Comparison of ENCODE assay signal across 22 cellular contexts in the genomic region with DNA sequence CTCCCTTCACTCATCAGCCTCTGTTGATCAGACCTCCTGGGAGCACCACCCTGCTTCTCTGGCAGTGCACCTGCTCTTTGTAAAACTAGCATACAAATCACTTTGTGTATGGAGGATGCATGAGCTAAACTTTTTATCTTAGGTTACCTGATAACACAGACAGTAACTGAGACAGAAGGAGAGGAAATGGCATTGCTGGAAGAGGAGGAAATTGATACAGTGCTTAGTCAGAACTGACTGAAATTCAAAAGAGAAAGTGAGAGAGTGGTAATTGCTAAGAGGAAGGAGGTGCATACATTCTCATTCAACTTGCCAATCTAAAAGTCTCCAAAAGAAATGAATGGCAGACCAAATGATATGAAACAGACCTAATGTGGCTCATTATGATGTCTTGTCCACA.
DNase-seq lines count a peak whose midpoint lies in the region; ATAC-seq and TF ChIP-seq lines count a peak whose summit lies in the region.
"Had no signal": no experiment of that assay in that cellular context is flagged by ENCODE, and none has a peak within 500 bp of the region (broad histone marks: within the 10 kb centered on the region; RNA-seq: fewer than 3 reads in every experiment).

No MANE protein-coding gene starts in this region.

- TF ChIP-seq POLR2A in testis (IDR thresholded peaks at IDR 0.05) = no peak

- TF ChIP-seq CTCF in testis (IDR thresholded peaks at IDR 0.05) = no peak

- no peak overlapping the region for H3K4me3 ChIP-seq in testis
- H3K4me3 ChIP-seq: thyroid gland had no signal

- no peak overlapping the region for H3K4me3 Mint-ChIP-seq in activated T-cell treated with anti-CD3 and anti-CD28 coated beads, Interleukin-2, amount 50 U/mL, for 24 hours
- no peak overlapping the region for H3K4me3 Mint-ChIP-seq in activated T-helper 17 cell treated with anti-CD3 and anti-CD28 coated beads, Interleukin-2, amount 50 U/mL, for 72 hours
- H3K4me3 Mint-ChIP-seq in stimulated activated naive B cell treated with anti-CD40 and anti-IgM and Interleukin-4, amounts not matched to agents 10 μg/mL and 1 μg/mL and 100 μg/mL, for 72 hours = no peak overlapping the region
- H3K4me3 Mint-ChIP-seq: CD14-positive monocyte, nephron progenitor cell had no signal

- H3K27me3 ChIP-seq in testis = no peaks in the 10 kb centered on the region
- H3K27me3 ChIP-seq: brain microvascular endothelial cell, thyroid gland had no signal

- peaks cover 26% of the 10 kb centered on the region for H3K27me3 Mint-ChIP-seq in activated T-cell treated with anti-CD3 and anti-CD28 coated beads, Interleukin-2, amount 50 U/mL, for 24 hours
- H3K27me3 Mint-ChIP-seq in activated T-helper 17 cell treated with anti-CD3 and anti-CD28 coated beads, Interleukin-2, amount 50 U/mL, for 72 hours = peaks cover 35% of the 10 kb centered on the region
- H3K27me3 Mint-ChIP-seq in stimulated activated naive B cell treated with anti-CD40 and anti-IgM and Interleukin-4, amounts not matched to agents 10 μg/mL and 1 μg/mL and 100 μg/mL, for 72 hours = peaks cover 5 to 14% of the 10 kb centered on the region in 2 donors

- intact Hi-C loops in testis (cut with DNase I; ENCODE audit: low total_unique reads) = no loop called here
- intact Hi-C loops in Right ventricle myocardium superior (cut with DNase I) = no loop called here

- ATAC-seq in HG03097 (IDR thresholded peaks at IDR 0.05; ENCODE audit: low FRiP score, unreplicated experiment) = peak; percentile 93
- peak; percentile 60 for ATAC-seq in activated T-helper 17 cell treated with anti-CD3 and anti-CD28 coated beads, Interleukin-2, amount 50 U/mL, for 72 hours (replicated peaks)
- ATAC-seq in stimulated activated naive B cell treated with anti-CD40 and anti-IgM and Interleukin-4, amounts not matched to agents 10 μg/mL and 1 μg/mL and 100 μg/mL, for 72 hours (replicated peaks) = peak; percentile 34 to 61
- no peak for ATAC-seq in Right ventricle myocardium superior (ENCODE audit: poor library complexity)
- ATAC-seq: left lobe of liver, sciatic nerve had no signal

- DNase-seq in activated T-cell treated with anti-CD3 and anti-CD28 coated beads, Interleukin-2, amount 50 U/mL, for 24 hours = no peak
- DNase-seq in activated T-cell treated with anti-CD3 and anti-CD28 coated beads, Interleukin-2, amount 50 U/mL, for 1 hour = no peak
- DNase-seq in stimulated activated naive B cell treated with anti-CD40 and anti-IgM and Interleukin-4, amounts not matched to agents 10 μg/mL and 1 μg/mL and 100 μg/mL, for 72 hours = no peak
- no peak for DNase-seq in testis
- no peak for DNase-seq in Right ventricle myocardium superior
- no peak for DNase-seq in NCI-H187 treated with DMSO at 0.1 percent for 48 hours (lab: John Stamatoyannopoulos, UW)
- DNase-seq: activated CD4-positive, alpha-beta T cell treated with anti-CD3 and anti-CD28 coated beads for 48 hours; brain microvascular endothelial cell; glutamatergic neuron; H7; midbrain; NCI-H1417; NCI-H2171; NCI-H69; nephron progenitor cell; thyroid gland had no signal

- H3K27ac ChIP-seq in testis = no peak overlapping the region
- H3K27ac ChIP-seq: brain microvascular endothelial cell, parathyroid adenoma, thyroid gland had no signal

- peaks cover 5% of the 10 kb centered on the region for H3K9me3 Mint-ChIP-seq in activated T-cell treated with anti-CD3 and anti-CD28 coated beads, Interleukin-2, amount 50 U/mL, for 24 hours
- peaks cover 12% of the 10 kb centered on the region for H3K9me3 Mint-ChIP-seq in activated T-helper 17 cell treated with anti-CD3 and anti-CD28 coated beads, Interleukin-2, amount 50 U/mL, for 72 hours
- peaks cover 10 to 13% of the 10 kb centered on the region in 2 donors for H3K9me3 Mint-ChIP-seq in stimulated activated naive B cell treated with anti-CD40 and anti-IgM and Interleukin-4, amounts not matched to agents 10 μg/mL and 1 μg/mL and 100 μg/mL, for 72 hours

- H3K36me3 Mint-ChIP-seq in activated T-cell treated with anti-CD3 and anti-CD28 coated beads, Interleukin-2, amount 50 U/mL, for 24 hours (ENCODE audit: low read depth) = no peaks in the 10 kb centered on the region
- no peaks in the 10 kb centered on the region for H3K36me3 Mint-ChIP-seq in activated T-helper 17 cell treated with anti-CD3 and anti-CD28 coated beads, Interleukin-2, amount 50 U/mL, for 72 hours (ENCODE audit: low read depth)
- H3K36me3 Mint-ChIP-seq in stimulated activated naive B cell treated with anti-CD40 and anti-IgM and Interleukin-4, amounts not matched to agents 10 μg/mL and 1 μg/mL and 100 μg/mL, for 72 hours = no peaks in the 10 kb centered on the region
- H3K36me3 Mint-ChIP-seq: CD14-positive monocyte had no signal

- no peaks in the 10 kb centered on the region for H3K36me3 ChIP-seq in testis (ENCODE audit: low read depth, missing control alignments)
- H3K36me3 ChIP-seq: brain microvascular endothelial cell, thyroid gland had no signal

- peaks cover 18% of the 10 kb centered on the region for H3K4me1 Mint-ChIP-seq in activated T-cell treated with anti-CD3 and anti-CD28 coated beads, Interleukin-2, amount 50 U/mL, for 24 hours (ENCODE audit: low read depth)
- peaks cover 8% of the 10 kb centered on the region for H3K4me1 Mint-ChIP-seq in activated T-helper 17 cell treated with anti-CD3 and anti-CD28 coated beads, Interleukin-2, amount 50 U/mL, for 72 hours
- H3K4me1 Mint-ChIP-seq in stimulated activated naive B cell treated with anti-CD40 and anti-IgM and Interleukin-4, amounts not matched to agents 10 μg/mL and 1 μg/mL and 100 μg/mL, for 72 hours = peaks cover 0 to 4% of the 10 kb centered on the region in 2 donors
- H3K4me1 Mint-ChIP-seq: nephron progenitor cell had no signal

- H3K4me1 ChIP-seq in testis = no peaks in the 10 kb centered on the region
- H3K4me1 ChIP-seq: thyroid gland had no signal

- H3K9me3 ChIP-seq in testis = no peaks in the 10 kb centered on the region
- H3K9me3 ChIP-seq: thyroid gland had no signal

- H3K27ac Mint-ChIP-seq in activated T-cell treated with anti-CD3 and anti-CD28 coated beads, Interleukin-2, amount 50 U/mL, for 24 hours = peak overlapping the region; percentile 30
- no peak overlapping the region for H3K27ac Mint-ChIP-seq in activated T-helper 17 cell treated with anti-CD3 and anti-CD28 coated beads, Interleukin-2, amount 50 U/mL, for 72 hours
- no peak overlapping the region for H3K27ac Mint-ChIP-seq in stimulated activated naive B cell treated with anti-CD40 and anti-IgM and Interleukin-4, amounts not matched to agents 10 μg/mL and 1 μg/mL and 100 μg/mL, for 72 hours
- H3K27ac Mint-ChIP-seq: CD14-positive monocyte, nephron progenitor cell had no signal
